ENCODE assay signal across 23 cellular contexts in genomic region chr10:3435671-3436070, GRCh38.
DNase-seq lines count a peak whose midpoint lies in the region; ATAC-seq and TF ChIP-seq lines count a peak whose summit lies in the region.
"Had no signal": no experiment of that assay in that cellular context is flagged by ENCODE, and none has a peak within 500 bp of the region (broad histone marks: within the 10 kb centered on the region; RNA-seq: fewer than 3 reads in every experiment).

No MANE protein-coding gene starts in this region.

- H3K4me1 ChIP-seq in adipocyte (ENCODE audit: control insufficient read depth, insufficient read depth, low read length) (peaks cover 11% of the 10 kb centered on the region), skeletal muscle tissue (ENCODE audit: control insufficient read depth in 3 of 3, insufficient read depth in 3 of 3, low read length in 3 of 3) (no peaks in the 10 kb centered on the region)
- H3K4me1 ChIP-seq: uterus had no signal

- H3K27me3 ChIP-seq in adipocyte (replicated peaks; ENCODE audit: control insufficient read depth, insufficient read depth, low read length) (no peaks in the 10 kb centered on the region), skeletal muscle tissue (ENCODE audit: control insufficient read depth in 3 of 3, insufficient read depth in 3 of 3, low read length in 3 of 3) (no peaks in the 10 kb centered on the region)
- H3K27me3 ChIP-seq: suprapubic skin, uterus had no signal

- H3K36me3 Mint-ChIP-seq in HFFc6 (ENCODE audit: low read depth): no peaks in the 10 kb centered on the region

- peaks cover 28% of the 10 kb centered on the region; the same call in 1 of the 2 replicates for H3K4me1 Mint-ChIP-seq in HFFc6 (ENCODE audit: low read depth)
- H3K4me1 Mint-ChIP-seq: activated CD4-positive, alpha-beta T cell treated with anti-CD3 and anti-CD28 coated beads for 36 hours had no signal

- no peaks in the 10 kb centered on the region; the same call in 1 of the 2 replicates for H3K27me3 Mint-ChIP-seq in HFFc6 (ENCODE audit: insufficient read depth)
- H3K27me3 Mint-ChIP-seq: activated T-cell treated with anti-CD3 and anti-CD28 coated beads, Interleukin-2, amount 50 U/mL, for 24 hours; CD4-positive, alpha-beta T cell had no signal

- H3K4me3 ChIP-seq in adipocyte (ENCODE audit: low read length) (no peak overlapping the region), skeletal muscle tissue (ENCODE audit: low read length in 3 of 3) (no peak overlapping the region)
- H3K4me3 ChIP-seq: suprapubic skin, uterus had no signal

- DNase-seq in HFFc6 (no peak), adipocyte (ENCODE audit: low read depth) (peak; percentile 29), fibroblast of peridontal ligament (ENCODE audit: extremely low read depth) (peak; percentile 76), NCI-H748 (lab: John Stamatoyannopoulos, UW; ENCODE audit: unreplicated experiment) (no peak)
- DNase-seq: activated CD4-positive, alpha-beta T cell treated with anti-CD3 and anti-CD28 coated beads for 36 hours; activated naive CD4-positive, alpha-beta T cell; activated T-cell treated with anti-CD3 and anti-CD28 coated beads, Interleukin-2, amount 50 U/mL, for 24 hours; amniotic stem cell; CD4-positive, alpha-beta T cell; H9; left colon; naive B cell; NCI-H1092 treated with DMSO at 0.1 percent for 48 hours; NCI-H187 treated with DMSO at 0.1 percent for 48 hours; OCI-M1; SHP77 treated with DMSO at 0.1 percent for 48 hours; stimulated activated CD4-positive, alpha-beta T cell treated with anti-CD3 and anti-CD28 coated beads, Interleukin-1b, Interleukin-23, amount 100 ng/mL, for 48 hours; T-helper 1 cell; uterus had no signal

- peaks cover 4% of the 10 kb centered on the region for H3K9me3 ChIP-seq in adipocyte (ENCODE audit: control insufficient read depth, low read length)
- H3K9me3 ChIP-seq in skeletal muscle tissue (ENCODE audit: control insufficient read depth in 3 of 3, low read length in 3 of 3): peaks cover 0 to 3% (median 3%) of the 10 kb centered on the region in 3 donors
- H3K9me3 ChIP-seq: suprapubic skin, uterus had no signal

- peak overlapping the region; percentile 2; the same call in 1 of the 2 replicates for H3K4me3 Mint-ChIP-seq in HFFc6
- H3K4me3 Mint-ChIP-seq: activated CD4-positive, alpha-beta T cell treated with anti-CD3 and anti-CD28 coated beads for 36 hours; activated T-cell treated with anti-CD3 and anti-CD28 coated beads, Interleukin-2, amount 50 U/mL, for 24 hours; CD4-positive, alpha-beta T cell; H9; naive B cell had no signal

- H3K36me3 ChIP-seq in adipocyte (ENCODE audit: control insufficient read depth, insufficient read depth, low read length, severe bottlenecking) (no peaks in the 10 kb centered on the region), skeletal muscle tissue (ENCODE audit: control insufficient read depth in 3 of 3, insufficient read depth in 3 of 3, low read length in 3 of 3) (no peaks in the 10 kb centered on the region)
- H3K36me3 ChIP-seq: suprapubic skin, uterus had no signal

- H3K9ac ChIP-seq in adipocyte (ENCODE audit: low read length): no peak overlapping the region
- H3K9ac ChIP-seq in skeletal muscle tissue (ENCODE audit: low read depth in 1 of 3, low read length in 3 of 3): no peak overlapping the region

- no peak for ATAC-seq in HG03342 (IDR thresholded peaks at IDR 0.05; ENCODE audit: unreplicated experiment)
- no peak for ATAC-seq in HG03045 (IDR thresholded peaks at IDR 0.05; ENCODE audit: unreplicated experiment)
- ATAC-seq: activated CD4-positive, alpha-beta T cell treated with anti-CD3 and anti-CD28 coated beads for 36 hours; left colon had no signal

- 0 out of 2 replicates have a peak, but pooled peaks cover 5% of the 10 kb centered on the region for H3K9me3 Mint-ChIP-seq in HFFc6

- H3K27ac Mint-ChIP-seq in HFFc6: peak overlapping the region; percentile 4; the same call in 1 of the 2 replicates
- H3K27ac Mint-ChIP-seq: activated CD4-positive, alpha-beta T cell treated with anti-CD3 and anti-CD28 coated beads for 36 hours; activated T-cell treated with anti-CD3 and anti-CD28 coated beads, Interleukin-2, amount 50 U/mL, for 24 hours; CD4-positive, alpha-beta T cell; H9; naive B cell had no signal

- H3K27ac ChIP-seq in skeletal muscle tissue (ENCODE audit: low read depth, low read length): peak overlapping the region; percentile 9
- H3K27ac ChIP-seq: suprapubic skin, uterus had no signal

- TF ChIP-seq CTCF in HFFc6 (IDR thresholded peaks at IDR 0.05): no peak

Comparison
In these comparisons a context has a peak if more than half of its experiments do, and no peak if none do; other contexts are left out.
1. DNase-seq: peak in adipocyte (single experiment) and fibroblast of peridontal ligament (single experiment); none in HFFc6 (single experiment) and NCI-H748 (single experiment).